In genomic region chr2:8247905-8248622, GRCh38 we compare ENCODE assay signal across 1 cellular context.
TF ChIP-seq lines count a peak whose summit lies in the region.

No MANE protein-coding gene starts in this region.

TF ChIP-seq in SK-N-SH, 30 proteins besides CTCF, POLR2A, EP300 and RAD21 (continued from another document):
- TF ChIP-seq USF1 (IDR thresholded peaks at IDR 0.05; ENCODE audit: borderline replicate concordance, low read depth) (no peak), CHD2 (IDR thresholded peaks at IDR 0.05; ENCODE audit: low read length, partially characterized antibody) (no peak)
